Comparison of ENCODE assay signal across 17 cellular contexts in the genomic region with DNA sequence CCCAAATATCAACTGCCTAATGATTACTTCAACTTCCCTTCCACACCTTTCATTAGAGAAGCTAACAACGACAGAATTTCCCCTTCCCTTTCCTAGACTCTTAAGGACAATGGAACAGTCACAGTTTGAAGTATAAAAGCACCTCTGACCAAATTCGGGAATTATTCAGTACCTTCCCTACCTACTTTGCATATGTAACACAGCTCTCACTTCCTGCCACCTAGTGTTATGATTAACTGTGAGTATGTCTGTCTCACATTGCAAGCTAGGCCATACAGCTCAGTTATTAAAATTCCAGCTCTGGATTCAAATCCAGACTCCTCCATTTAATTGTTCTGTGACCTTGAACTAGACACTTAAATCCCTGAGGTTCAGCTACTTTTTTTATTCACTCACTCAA. TPM values are rescaled to one million over a fixed set of nuclear protein-coding genes. Genes with fewer than 3 reads are reported as not detected.
DNase-seq lines count a peak whose midpoint lies in the region; ATAC-seq, FAIRE-seq and TF ChIP-seq lines count a peak whose summit lies in the region.
"Had no signal": no experiment of that assay in that cellular context is flagged by ENCODE, and none has a peak within 500 bp of the region (broad histone marks: within the 10 kb centered on the region; RNA-seq: fewer than 3 reads in every experiment).

No MANE protein-coding gene starts in this region.

- H3K36me3 Mint-ChIP-seq in T-helper 17 cell (ENCODE audit: low read depth) = peaks cover 2% of the 10 kb centered on the region

- H3K4me1 Mint-ChIP-seq in T-helper 17 cell = no peaks in the 10 kb centered on the region

- H3K9me3 ChIP-seq in T-helper 17 cell (ENCODE audit: control insufficient read depth, low read length, poor library complexity, severe bottlenecking) = peaks cover 8% of the 10 kb centered on the region
- peaks cover 0 to 29% (median 21%) of the 10 kb centered on the region in 8 donors for H3K9me3 ChIP-seq in spleen
- H3K9me3 ChIP-seq: uterus had no signal

- peak; percentile 65 for ATAC-seq in GM21367 (IDR thresholded peaks at IDR 0.05; ENCODE audit: unreplicated experiment)
- peak; percentile 88 for ATAC-seq in HG02938 (IDR thresholded peaks at IDR 0.05; ENCODE audit: unreplicated experiment)
- ATAC-seq in T-helper 17 cell = no peak
- ATAC-seq: SK-N-SH treated with all-trans-retinoic acid at 6 μM for 48 hours had no signal

- no peak overlapping the region for H3K4me3 ChIP-seq in spleen
- H3K4me3 ChIP-seq: uterus had no signal

- H3K4me3 Mint-ChIP-seq in T-helper 17 cell = no peak overlapping the region

- no peaks in the 10 kb centered on the region for H3K4me1 ChIP-seq in spleen
- H3K4me1 ChIP-seq: uterus had no signal

- no peak overlapping the region for H3K27ac ChIP-seq in spleen
- H3K27ac ChIP-seq: uterus had no signal

- FAIRE-seq in GM12891 (lab: Jason Lieb, UNC) = peak; percentile 33

- H3K36me3 ChIP-seq in spleen = no peaks in the 10 kb centered on the region
- H3K36me3 ChIP-seq: uterus had no signal

- peaks cover 0 to 33% (median 0%) of the 10 kb centered on the region in 7 donors for H3K27me3 ChIP-seq in spleen (replicated peaks in 1 of 7)
- H3K27me3 ChIP-seq: uterus had no signal

- WGBS in spleen, 5 donors = 27 to 40% (median 31%) methylated on average over 2 of the region's 2 CpGs

- DNase-seq in GM12891 (ENCODE audit: insufficient read length, low spot score) (no peak), NCI-H526 (lab: John Stamatoyannopoulos, UW) (peak; percentile 57 to 71), NCI-H345 treated with DMSO at 0.1 percent for 48 hours (lab: John Stamatoyannopoulos, UW; ENCODE audit: unreplicated experiment) (no peak), T-helper 17 cell (no peak), spleen (no peak)
- DNase-seq in activated CD4-positive, alpha-beta T cell treated with anti-CD3 and anti-CD28 coated beads for 48 hours = no peak
- DNase-seq: activated CD4-positive, CD25-positive, alpha-beta regulatory T cell treated with anti-CD3 and anti-CD28 coated beads, Interleukin-2, amount 50 U/mL, for 72 hours; DMS 273 treated with DMSO at 0.1 percent for 48 hours; NCI-H146; NCI-H82; uterus had no signal

- peaks cover 38% of the 10 kb centered on the region for H3K27me3 Mint-ChIP-seq in T-helper 17 cell

- H3K27ac Mint-ChIP-seq in T-helper 17 cell = no peak overlapping the region

- TF ChIP-seq CTCF in spleen (IDR thresholded peaks at IDR 0.05 in 8 of 11, conservative IDR thresholded peaks at IDR 0.05 in 3 of 11) = no peak

- intact Hi-C loops in spleen (cut with DNase I; ENCODE audit: low total_unique reads) = no loop called here

- TF ChIP-seq POLR2A in GM12891 (IDR thresholded peaks at IDR 0.05; ENCODE audit: low read depth, low read length) (no peak), spleen (IDR thresholded peaks at IDR 0.05) (no peak)

TF ChIP-seq in GM12891, 5 proteins besides CTCF, POLR2A, EP300 and RAD21:
- TF ChIP-seq TAF1 (IDR thresholded peaks at IDR 0.05; ENCODE audit: low read depth, low read length) (no peak), PAX5 (IDR thresholded peaks at IDR 0.05; ENCODE audit: insufficient read depth, low read length, severe bottlenecking) (no peak), POLR2AphosphoS5 (IDR thresholded peaks at IDR 0.05; ENCODE audit: low read depth, low read length) (no peak), SPI1 (IDR thresholded peaks at IDR 0.05; ENCODE audit: low read depth, low read length) (no peak), POU2F2 (IDR thresholded peaks at IDR 0.05; ENCODE audit: low read depth, low read length) (no peak)

RNA-seq across cellular contexts. Expression of gene HPSE2, which starts 44.8 kb away (rescaled TPM):
- polyA plus RNA-seq in GM12891 (2012; ENCODE audit: low read depth, missing spikeins) = not detected
- total RNA-seq in T-helper 17 cell (under 1 TPM in 1 of 2 donors, not detected in 1; 0.34 TPM), spleen (under 1 TPM in 2 of 7 donors, not detected in 5; 0.13 to 0.64 TPM)
- under 1 TPM; 0.02 to 0.03 (median 0.03) TPM for polyA plus RNA-seq in spleen
- total RNA-seq: IMR-90, lung microvascular endothelial cell, osteoblast had no signal
- polyA plus RNA-seq: IMR-90 had no signal

RNA-seq across cellular contexts. Expression of gene CNNM1, which starts 48.7 kb away (rescaled TPM):
- 0.04 TPM for polyA plus RNA-seq in GM12891 (2012; ENCODE audit: low read depth, missing spikeins)
- total RNA-seq in T-helper 17 cell (under 1 TPM; 0.15 to 0.16 TPM), spleen (under 1 TPM; 0.13 to 0.43 (median 0.17) TPM)
- polyA plus RNA-seq in spleen = under 1 TPM in 2 of 3 donors, not detected in 1; 0.05 to 0.07 TPM
- total RNA-seq: lung microvascular endothelial cell had no signal

Comparison
In these comparisons a context has a peak if more than half of its experiments do, and no peak if none do; other contexts are left out.
1. DNase-seq: peak in NCI-H526 (2 of 2); none in GM12891 (single experiment), NCI-H345 treated with DMSO at 0.1 percent for 48 hours (single experiment), T-helper 17 cell (0 of 3), spleen (single experiment) and activated CD4-positive, alpha-beta T cell treated with anti-CD3 and anti-CD28 coated beads for 48 hours (single experiment).